In the genomic region with DNA sequence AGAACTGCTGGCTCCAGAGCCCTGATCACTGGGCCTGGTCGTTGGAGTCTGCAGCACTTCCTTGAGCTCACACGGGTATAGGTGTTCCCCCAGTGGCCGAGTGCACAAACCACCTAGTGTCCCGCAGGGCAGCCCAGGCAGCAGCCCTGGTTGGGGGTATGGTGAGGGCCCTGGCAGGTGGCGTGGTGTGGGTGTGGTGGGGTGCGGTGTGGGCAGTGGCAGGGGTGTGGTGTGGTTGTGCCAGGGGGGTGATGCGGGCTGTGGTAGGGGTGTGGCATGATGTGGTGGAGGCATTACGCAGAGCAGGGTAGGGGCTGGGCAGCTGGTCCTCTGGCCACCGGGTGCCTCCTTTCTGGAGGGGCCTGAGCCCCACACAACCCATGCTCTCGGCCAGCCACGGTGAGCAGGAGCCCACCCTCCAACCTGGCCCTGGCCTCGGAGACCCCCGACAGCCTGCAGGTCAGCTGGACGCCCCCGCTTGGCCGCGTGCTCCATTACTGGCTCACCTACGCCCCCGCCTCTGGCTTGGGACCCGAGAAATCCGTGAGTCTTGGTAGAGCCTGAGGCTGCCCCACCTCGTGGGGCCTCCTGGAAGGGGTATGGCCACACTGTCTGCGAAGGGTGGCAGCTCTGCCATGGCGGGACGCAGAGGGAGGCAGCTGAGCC, we compare ENCODE assay signal across 1 cellular context.
TF ChIP-seq lines count a peak whose summit lies in the region.

No MANE protein-coding gene starts in this region.

TF ChIP-seq in H1, 55 proteins besides CTCF, POLR2A, EP300 and RAD21:
- TF ChIP-seq SUZ12 (IDR thresholded peaks at IDR 0.05; ENCODE audit: low read length) (no peak), SAP30 (IDR thresholded peaks at IDR 0.05; ENCODE audit: insufficient read depth, insufficient replicate concordance, low read length) (no peak), CHD2 (IDR thresholded peaks at IDR 0.05; ENCODE audit: low read length) (no peak), SP2 (IDR thresholded peaks at IDR 0.05; ENCODE audit: low read length) (no peak), BCL11A (IDR thresholded peaks at IDR 0.05; ENCODE audit: low read depth in 2 of 2, low read length in 2 of 2) (no peak), TCF12 (IDR thresholded peaks at IDR 0.05; ENCODE audit: low read depth, low read length) (no peak), BACH1 (IDR thresholded peaks at IDR 0.05; ENCODE audit: low read length) (no peak), CREB1 (IDR thresholded peaks at IDR 0.05) (no peak), ASH2L (IDR thresholded peaks at IDR 0.05; ENCODE audit: low read length) (no peak), POLR2AphosphoS5 (IDR thresholded peaks at IDR 0.05; ENCODE audit: low read depth, low read length) (no peak), SIN3A (conservative IDR thresholded peaks at IDR 0.05 in 1 of 2, IDR thresholded peaks at IDR 0.05 in 1 of 2; ENCODE audit: low read depth in 1 of 2, low read length in 2 of 2) (no peak)
- TF ChIP-seq, protein P1, sequence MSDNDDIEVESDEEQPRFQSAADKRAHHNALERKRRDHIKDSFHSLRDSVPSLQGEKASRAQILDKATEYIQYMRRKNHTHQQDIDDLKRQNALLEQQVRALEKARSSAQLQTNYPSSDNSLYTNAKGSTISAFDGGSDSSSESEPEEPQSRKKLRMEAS (IDR thresholded peaks at IDR 0.05): no peak
